ENCODE assay signal across 22 cellular contexts in the genomic region with DNA sequence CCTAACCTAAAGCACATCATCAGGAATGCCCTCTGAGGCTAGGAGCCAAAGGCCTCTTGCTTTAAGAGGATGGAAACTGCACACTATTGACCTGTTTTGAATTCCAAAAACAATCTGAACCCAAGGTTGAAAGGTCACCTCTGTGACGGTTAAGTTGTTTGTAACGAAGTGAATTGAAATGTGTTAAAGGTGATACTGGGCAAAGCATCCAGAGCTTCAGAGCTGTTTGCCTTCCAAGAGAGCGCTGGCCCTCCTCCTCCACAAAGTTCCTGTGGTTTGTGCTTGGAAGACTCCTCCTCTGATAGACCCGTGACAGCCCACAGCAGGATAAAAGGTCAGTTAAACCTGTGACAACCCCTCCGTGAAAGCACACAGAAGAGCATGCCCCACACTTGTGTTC.
DNase-seq lines count a peak whose midpoint lies in the region; ATAC-seq and TF ChIP-seq lines count a peak whose summit lies in the region.
"Had no signal": no experiment of that assay in that cellular context is flagged by ENCODE, and none has a peak within 500 bp of the region (broad histone marks: within the 10 kb centered on the region; RNA-seq: fewer than 3 reads in every experiment).

No MANE protein-coding gene starts in this region.

- H3K79me1 ChIP-seq in trophoblast cell (ENCODE audit: low read length) = peaks cover 16% of the 10 kb centered on the region

- H2AK5ac ChIP-seq in trophoblast cell (ENCODE audit: low read length) = no peak overlapping the region

- ATAC-seq in GM19395 (IDR thresholded peaks at IDR 0.05; ENCODE audit: unreplicated experiment) (no peak), GM21528 (IDR thresholded peaks at IDR 0.05; ENCODE audit: low FRiP score, unreplicated experiment) (no peak), GM21423 (IDR thresholded peaks at IDR 0.05; ENCODE audit: unreplicated experiment) (no peak)

- 3% methylated on average over 5 of the region's 5 CpGs for WGBS in mammary epithelial cell (ENCODE audit: low coverage, missing lambda C conversion rate)
- no CpG with 5 or more reads among the region's 5 CpGs for WGBS in trophoblast cell (ENCODE audit: extremely low coverage, insufficient coverage, insufficient read length)

- no peak overlapping the region for H3K18ac ChIP-seq in trophoblast cell (ENCODE audit: low read length)

- H3K14ac ChIP-seq in trophoblast cell (ENCODE audit: low read length) = no peak overlapping the region

- no peak overlapping the region for H2BK5ac ChIP-seq in trophoblast cell (ENCODE audit: low read depth, low read length, poor library complexity)

- H3K79me2 ChIP-seq in mammary epithelial cell (ENCODE audit: insufficient read depth, low read length) (no peaks in the 10 kb centered on the region), trophoblast cell (ENCODE audit: control insufficient read depth, insufficient read depth, low read length, poor library complexity) (no peaks in the 10 kb centered on the region)

- dilution Hi-C loops in mammary epithelial cell (cut with HindIII; ENCODE audit: low sequenced_read_pairs) = loop anchor here (10.0 kb wide), 1 partner anchor 48 kb away; no protein-coding TSS in a partner anchor

- H3K4me2 ChIP-seq in mammary epithelial cell (ENCODE audit: insufficient read depth, low read depth, low read length) (peak overlapping the region; percentile 16), trophoblast cell (ENCODE audit: low read length) (peak overlapping the region; percentile 2)
- H3K4me2 ChIP-seq: BLaER1 had no signal

- peak overlapping the region; percentile 74 for H2AFZ ChIP-seq in mammary epithelial cell (ENCODE audit: low read depth, low read length)
- no peak overlapping the region for H2AFZ ChIP-seq in trophoblast cell (ENCODE audit: insufficient read depth, low read length, poor library complexity)

- H4K12ac ChIP-seq in trophoblast cell (ENCODE audit: low read depth, low read length) = no peak overlapping the region

- H3K27me3 ChIP-seq in mammary epithelial cell (ENCODE audit: insufficient read depth, low read length) (no peaks in the 10 kb centered on the region), trophoblast cell (ENCODE audit: insufficient read depth, low read length) (no peaks in the 10 kb centered on the region)
- H3K27me3 ChIP-seq: BLaER1, MG63 had no signal

- no peak overlapping the region for H3K4ac ChIP-seq in trophoblast cell (ENCODE audit: low read depth, low read length)

- H4K91ac ChIP-seq in trophoblast cell (ENCODE audit: low read depth, low read length) = no peak overlapping the region

- H3K9ac ChIP-seq in mammary epithelial cell (ENCODE audit: insufficient read depth, low read length) = no peak overlapping the region
- H3K9ac ChIP-seq in trophoblast cell (ENCODE audit: low read length) = no peak overlapping the region
- H3K9ac ChIP-seq: BLaER1 had no signal

- no TSS peak for BruUV-seq in mammary epithelial cell (replicated peaks; lab: Mats Ljungman, UMichigan)

- no peaks in the 10 kb centered on the region for H3K9me3 ChIP-seq in mammary epithelial cell (replicated peaks; ENCODE audit: insufficient read depth, low read length)
- H3K9me3 ChIP-seq in trophoblast cell (ENCODE audit: insufficient read depth, low read depth, low read length) = no peaks in the 10 kb centered on the region
- H3K9me3 ChIP-seq: BLaER1, MG63 had no signal

- H3K23ac ChIP-seq in trophoblast cell (ENCODE audit: low read length) = no peak overlapping the region

- CTCF ChIA-PET in mammary epithelial cell (lab: Charles Lee; ENCODE audit: low non-redundant PET) = no interaction called here

- no peaks in the 10 kb centered on the region for H4K20me1 ChIP-seq in mammary epithelial cell (ENCODE audit: insufficient read depth, low read length)
- H4K20me1 ChIP-seq: BLaER1 had no signal

- H3K4me3 ChIP-seq in mammary epithelial cell (replicated peaks in 1 of 3; ENCODE audit: insufficient read depth in 1 of 3, low read depth in 2 of 3, low read length in 3 of 3) (no peak overlapping the region), trophoblast cell (ENCODE audit: low read depth, low read length) (no peak overlapping the region)
- H3K4me3 ChIP-seq: BLaER1, MG63 had no signal

- H3K4me1 ChIP-seq in mammary epithelial cell (ENCODE audit: insufficient read depth, low read length) = peaks cover 12% of the 10 kb centered on the region
- H3K4me1 ChIP-seq in trophoblast cell (ENCODE audit: control insufficient read depth in 1 of 2, insufficient read depth in 2 of 2, low read length in 2 of 2) = peaks cover 5 to 22% of the 10 kb centered on the region in 2 experiments
- H3K4me1 ChIP-seq: BLaER1 had no signal

- no peaks in the 10 kb centered on the region for H3K36me3 ChIP-seq in mammary epithelial cell (ENCODE audit: insufficient read depth, low read length)
- H3K36me3 ChIP-seq in trophoblast cell (ENCODE audit: control insufficient read depth in 1 of 2, insufficient read depth in 2 of 2, low read length in 2 of 2) = no peaks in the 10 kb centered on the region
- H3K36me3 ChIP-seq: BLaER1, MG63 had no signal

- TF ChIP-seq CTCF in mammary epithelial cell (conservative IDR thresholded peaks at IDR 0.05 in 1 of 2, IDR thresholded peaks at IDR 0.05 in 1 of 2; ENCODE audit: extremely low read depth in 1 of 2, insufficient read depth in 1 of 2, low read depth in 1 of 2, low read length in 2 of 2) = no peak

- in situ Hi-C loops in SK-MEL-5 (cut with HindIII; ENCODE audit: low pct_unique_long_range_greater_than_20kb, low sequenced_read_pairs) (no loop called here), mammary epithelial cell (cut with MboI; ENCODE audit: low sequenced_read_pairs in 2 of 2) (no loop called here)

- no peak overlapping the region for H4K8ac ChIP-seq in trophoblast cell (ENCODE audit: low read depth, low read length)

- intact Hi-C loops in mammary epithelial cell (cut with micrococcal nuclease) = no loop called here

- H3K27ac ChIP-seq in mammary epithelial cell (ENCODE audit: insufficient read depth, low read depth, low read length) (no peak overlapping the region), trophoblast cell (ENCODE audit: low read depth, low read length) (peak overlapping the region; percentile 6)
- H3K27ac ChIP-seq: BLaER1 had no signal

- peak overlapping the region; percentile 59 for H2BK120ac ChIP-seq in trophoblast cell (ENCODE audit: insufficient read depth, low read length, poor library complexity)

- H2BK12ac ChIP-seq in trophoblast cell (ENCODE audit: low read length) = peak overlapping the region; percentile 79

- peak; percentile 76 for DNase-seq in SK-MEL-5 (ENCODE audit: low read depth, low spot score)
- no peak for DNase-seq in mammary epithelial cell
- DNase-seq in left kidney (ENCODE audit: low read depth, low spot score) = peak; percentile 34
- no peak for DNase-seq in trophoblast cell
- DNase-seq in NCI-H1105 treated with DMSO at 0.1 percent for 48 hours (lab: John Stamatoyannopoulos, UW) = no peak
- DNase-seq: CD4-positive, CD25-positive, alpha-beta regulatory T cell; DMS153; DND-41; H9; KBM-7; MG63; NCI-H1417 treated with DMSO at 0.1 percent for 48 hours; NCI-H1694 treated with DMSO at 0.1 percent for 48 hours; NCI-H2081; NCI-H2227 treated with DMSO at 0.1 percent for 48 hours; NCI-H526 treated with DMSO at 0.1 percent for 48 hours; RPMI8226; SHP77 had no signal

Comparison
In these comparisons a context has a peak if more than half of its experiments do, and no peak if none do; other contexts are left out.
1. DNase-seq: peak in SK-MEL-5 (single experiment) and left kidney (single experiment); none in mammary epithelial cell (single experiment), trophoblast cell (0 of 2) and NCI-H1105 treated with DMSO at 0.1 percent for 48 hours (single experiment).